ENCODE assay signal across 22 cellular contexts in genomic region chrX:78746496-78746895, GRCh38. TPM values are rescaled to one million over a fixed set of nuclear protein-coding genes. Genes with fewer than 3 reads are reported as not detected.
"Had no signal": no experiment of that assay in that cellular context is flagged by ENCODE, and none has a peak within 500 bp of the region (broad histone marks: within the 10 kb centered on the region; RNA-seq: fewer than 3 reads in every experiment).

No MANE protein-coding gene starts in this region.

- H3K9me3 Mint-ChIP-seq: activated naive CD4-positive, alpha-beta T cell treated with anti-CD3 and anti-CD28 coated beads, Interleukin-2, amount 10 ng/mL, durations not matched to agents 7 days and 5 days; activated naive CD8-positive, alpha-beta T cell treated with anti-CD3 and anti-CD28 coated beads, Interleukin-2, amount 50 U/mL, for 24 hours; stimulated activated memory B cell treated with anti-CD40 and anti-IgM and Interleukin-4, amounts not matched to agents 10 μg/mL and 1 μg/mL and 100 μg/mL, for 72 hours; T-helper 1 cell treated with Interleukin-12 subunit alpha and Interleukin-12 subunit beta and Interleukin-4 antibody, amounts not matched to agents 30 μg/mL and 1 μg/mL, for 36 hours had no signal

- H3K27me3 Mint-ChIP-seq: activated naive CD4-positive, alpha-beta T cell treated with anti-CD3 and anti-CD28 coated beads, Interleukin-2, amount 10 ng/mL, durations not matched to agents 7 days and 5 days; activated naive CD8-positive, alpha-beta T cell treated with anti-CD3 and anti-CD28 coated beads, Interleukin-2, amount 50 U/mL, for 24 hours; stimulated activated memory B cell treated with anti-CD40 and anti-IgM and Interleukin-4, amounts not matched to agents 10 μg/mL and 1 μg/mL and 100 μg/mL, for 72 hours had no signal

- H3K36me3 Mint-ChIP-seq: activated naive CD4-positive, alpha-beta T cell treated with anti-CD3 and anti-CD28 coated beads, Interleukin-2, amount 10 ng/mL, durations not matched to agents 7 days and 5 days; stimulated activated memory B cell treated with anti-CD40 and anti-IgM and Interleukin-4, amounts not matched to agents 10 μg/mL and 1 μg/mL and 100 μg/mL, for 72 hours had no signal

- H3K9ac ChIP-seq: parathyroid adenoma had no signal

- H3K27me3 ChIP-seq: esophagus squamous epithelium, hepatocyte, neutrophil, sigmoid colon had no signal

- DNase-seq: activated CD4-positive, alpha-beta T cell treated with anti-CD3 and anti-CD28 coated beads for 1 hour; activated CD8-positive, alpha-beta memory T cell treated with anti-CD3 and anti-CD28 coated beads for 24 hours; activated CD8-positive, alpha-beta memory T cell treated with anti-CD3 and anti-CD28 coated beads, Interleukin-2, amount 50 U/mL, for 48 hours; activated effector memory CD4-positive, alpha-beta T cell treated with Interleukin-2 at 50 U/mL for 16 hours; activated naive CD4-positive, alpha-beta T cell treated with anti-CD3 and anti-CD28 coated beads, Interleukin-2, amount 10 ng/mL, durations not matched to agents 7 days and 5 days; activated naive CD8-positive, alpha-beta T cell treated with anti-CD3 and anti-CD28 coated beads, Interleukin-2, amount 50 U/mL, for 24 hours; activated T-cell treated with anti-CD3 and anti-CD28 coated beads, Interleukin-2, amount 50 U/mL, for 48 hours; aorta; cerebellar nuclear complex; cortex of kidney; effector memory CD4-positive, alpha-beta T cell; esophagus squamous epithelium; kidney glomerular epithelial cell; left ventricle myocardium superior; sigmoid colon; stimulated activated CD4-positive, alpha-beta T cell treated with anti-CD3 and anti-CD28 coated beads, Interleukin-4, amount 100 ng/mL, for 24 hours had no signal

- H3K4me3 ChIP-seq: hepatocyte, sigmoid colon had no signal

- H3K4me3 Mint-ChIP-seq: activated naive CD4-positive, alpha-beta T cell treated with anti-CD3 and anti-CD28 coated beads, Interleukin-2, amount 10 ng/mL, durations not matched to agents 7 days and 5 days; activated naive CD8-positive, alpha-beta T cell treated with anti-CD3 and anti-CD28 coated beads, Interleukin-2, amount 50 U/mL, for 24 hours; stimulated activated memory B cell treated with anti-CD40 and anti-IgM and Interleukin-4, amounts not matched to agents 10 μg/mL and 1 μg/mL and 100 μg/mL, for 72 hours; T-helper 1 cell treated with Interleukin-12 subunit alpha and Interleukin-12 subunit beta and Interleukin-4 antibody, amounts not matched to agents 30 μg/mL and 1 μg/mL, for 36 hours had no signal

- H3K9me3 ChIP-seq: esophagus squamous epithelium, neutrophil, sigmoid colon had no signal

- H3K27ac ChIP-seq: hepatocyte, neutrophil, parathyroid adenoma, sigmoid colon had no signal

- H3K4me1 ChIP-seq: parathyroid adenoma, sigmoid colon had no signal

- H3K4me1 Mint-ChIP-seq: activated naive CD4-positive, alpha-beta T cell treated with anti-CD3 and anti-CD28 coated beads, Interleukin-2, amount 10 ng/mL, durations not matched to agents 7 days and 5 days; activated naive CD8-positive, alpha-beta T cell treated with anti-CD3 and anti-CD28 coated beads, Interleukin-2, amount 50 U/mL, for 24 hours; stimulated activated memory B cell treated with anti-CD40 and anti-IgM and Interleukin-4, amounts not matched to agents 10 μg/mL and 1 μg/mL and 100 μg/mL, for 72 hours had no signal

- H3K36me3 ChIP-seq: esophagus squamous epithelium, neutrophil, sigmoid colon had no signal

- H3K79me2 ChIP-seq: hepatocyte, parathyroid adenoma had no signal

- H3K27ac Mint-ChIP-seq: activated naive CD4-positive, alpha-beta T cell treated with anti-CD3 and anti-CD28 coated beads, Interleukin-2, amount 10 ng/mL, durations not matched to agents 7 days and 5 days; activated naive CD8-positive, alpha-beta T cell treated with anti-CD3 and anti-CD28 coated beads, Interleukin-2, amount 50 U/mL, for 24 hours; stimulated activated memory B cell treated with anti-CD40 and anti-IgM and Interleukin-4, amounts not matched to agents 10 μg/mL and 1 μg/mL and 100 μg/mL, for 72 hours; T-helper 1 cell treated with Interleukin-12 subunit alpha and Interleukin-12 subunit beta and Interleukin-4 antibody, amounts not matched to agents 30 μg/mL and 1 μg/mL, for 36 hours had no signal

RNA-seq across cellular contexts. Expression of gene LPAR4, which starts 1.0 kb away (rescaled TPM):
- total RNA-seq: bronchial epithelial cell had no signal
